In genomic region chr18:33194793-33195192, GRCh38 we compare ENCODE assay signal across 29 cellular contexts.
"Had no signal": no experiment of that assay in that cellular context is flagged by ENCODE, and none has a peak within 500 bp of the region (broad histone marks: within the 10 kb centered on the region; RNA-seq: fewer than 3 reads in every experiment).

No MANE protein-coding gene starts in this region.

- H3K27ac ChIP-seq: KMS-11 had no signal

- H3K9me3 ChIP-seq: MG63 had no signal

- H3K36me3 ChIP-seq: MG63 had no signal

- H3K27me3 ChIP-seq: MG63 had no signal

- H3K4me3 ChIP-seq: MG63 had no signal

- DNase-seq: Karpas-422, Kasumi-1, KG1, MG63, MM.1S, MV-4-11, NCI-H1048, NCI-H1092, NCI-H1092 treated with DMSO at 0.1 percent for 48 hours, NCI-H1105, NCI-H1694, NCI-H1694 treated with DMSO at 0.1 percent for 48 hours, NCI-H187, NCI-H187 treated with DMSO at 0.1 percent for 48 hours, NCI-H1930, NCI-H2029, NCI-H2029 treated with DMSO at 0.1 percent for 48 hours, NCI-H2081, NCI-H2081 treated with DMSO at 0.1 percent for 48 hours, NCI-H2107, NCI-H2171, NCI-H2171 treated with DMSO at 0.1 percent for 48 hours, NCI-H2227 treated with DMSO at 0.1 percent for 48 hours, NCI-H226, NCI-H345, NCI-H446, NCI-H446 treated with DMSO at 0.1 percent for 48 hours, NCI-H510A had no signal
